In the genomic region with DNA sequence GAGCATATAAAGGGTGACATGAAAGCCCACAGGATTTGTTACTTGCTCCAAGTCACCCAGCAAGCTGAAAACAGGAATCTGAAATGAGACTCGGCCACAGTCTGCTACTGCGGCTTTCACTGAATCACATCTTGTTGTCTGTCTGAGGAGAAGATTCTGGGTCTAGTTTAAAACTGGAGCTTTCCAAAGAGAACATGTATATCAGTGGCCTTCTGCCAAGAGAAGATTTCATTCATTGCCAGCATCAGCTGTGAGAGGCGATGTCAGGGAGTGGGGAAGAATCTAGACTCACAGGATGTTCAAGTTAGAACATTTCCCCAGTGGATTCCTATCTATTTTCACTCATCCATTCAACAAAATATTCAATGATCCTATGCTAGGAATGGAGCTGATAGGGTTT, we compare ENCODE assay signal across 17 cellular contexts.
"Had no signal": no experiment of that assay in that cellular context is flagged by ENCODE, and none has a peak within 500 bp of the region (broad histone marks: within the 10 kb centered on the region; RNA-seq: fewer than 3 reads in every experiment).

No MANE protein-coding gene starts in this region.

- H3K27me3 ChIP-seq: esophagus muscularis mucosa, gastrocnemius medialis, transverse colon had no signal

- H3K4me3 ChIP-seq: esophagus muscularis mucosa, gastrocnemius medialis, mucosa of descending colon, thoracic aorta, transverse colon had no signal

- H3K36me3 ChIP-seq: esophagus muscularis mucosa, gastrocnemius medialis, thoracic aorta, transverse colon had no signal

- ATAC-seq: gastrocnemius medialis; left lobe of liver; mucosa of descending colon; natural killer cell; right cardiac atrium; stimulated activated effector memory CD8-positive, alpha-beta T cell treated with anti-CD3 and anti-CD28 coated beads, Interleukin-12 subunit alpha, Interleukin-12 subunit beta, amount 100 ng/mL, for 72 hours had no signal

- H3K4me3 Mint-ChIP-seq: natural killer cell; neural crest cell; stimulated activated effector memory CD8-positive, alpha-beta T cell treated with anti-CD3 and anti-CD28 coated beads, Interleukin-12 subunit alpha, Interleukin-12 subunit beta, amount 100 ng/mL, for 72 hours; stimulated activated naive CD8-positive, alpha-beta T cell treated with anti-CD3 and anti-CD28 coated beads, Interleukin-15, Interleukin-2, amounts not matched to agents 100 ng/mL and 50 ng/mL, for 24 hours had no signal

- H3K27me3 Mint-ChIP-seq: stimulated activated naive CD8-positive, alpha-beta T cell treated with anti-CD3 and anti-CD28 coated beads, Interleukin-15, Interleukin-2, amounts not matched to agents 100 ng/mL and 50 ng/mL, for 24 hours had no signal

- DNase-seq: central memory CD4-positive, alpha-beta T cell; effector memory CD4-positive, alpha-beta T cell; gastrocnemius medialis; mammary epithelial cell; mucosa of descending colon; natural killer cell; right cardiac atrium; stimulated activated CD4-positive, alpha-beta T cell treated with anti-CD3 and anti-CD28 coated beads, Interleukin-4, amount 100 ng/mL, for 1 hour; stimulated activated CD8-positive, alpha-beta memory T cell treated with anti-CD3 and anti-CD28 coated beads, Interleukin-4, amount 100 ng/mL, for 48 hours; transverse colon had no signal

- H3K9me3 Mint-ChIP-seq: neural crest cell had no signal

- H3K9me3 ChIP-seq: esophagus muscularis mucosa, gastrocnemius medialis, thoracic aorta had no signal

- H3K4me1 ChIP-seq: gastrocnemius medialis, transverse colon had no signal

- H3K27ac ChIP-seq: epithelial cell of prostate, esophagus muscularis mucosa, gastrocnemius medialis, thoracic aorta, transverse colon had no signal

- H3K4me1 Mint-ChIP-seq: natural killer cell; neural crest cell; stimulated activated effector memory CD8-positive, alpha-beta T cell treated with anti-CD3 and anti-CD28 coated beads, Interleukin-12 subunit alpha, Interleukin-12 subunit beta, amount 100 ng/mL, for 72 hours had no signal

- H3K27ac Mint-ChIP-seq: natural killer cell; stimulated activated effector memory CD8-positive, alpha-beta T cell treated with anti-CD3 and anti-CD28 coated beads, Interleukin-12 subunit alpha, Interleukin-12 subunit beta, amount 100 ng/mL, for 72 hours; stimulated activated naive CD8-positive, alpha-beta T cell treated with anti-CD3 and anti-CD28 coated beads, Interleukin-15, Interleukin-2, amounts not matched to agents 100 ng/mL and 50 ng/mL, for 24 hours had no signal

- H3K36me3 Mint-ChIP-seq: stimulated activated effector memory CD8-positive, alpha-beta T cell treated with anti-CD3 and anti-CD28 coated beads, Interleukin-12 subunit alpha, Interleukin-12 subunit beta, amount 100 ng/mL, for 72 hours had no signal
